10 cellular contexts compared by ENCODE assay signal in genomic region chr7:122137291-122138077, GRCh38. TPM values are rescaled to one million over a fixed set of nuclear protein-coding genes. Genes with fewer than 3 reads are reported as not detected.
DNase-seq lines count a peak whose midpoint lies in the region; ATAC-seq and TF ChIP-seq lines count a peak whose summit lies in the region.
"Had no signal": no experiment of that assay in that cellular context is flagged by ENCODE, and none has a peak within 500 bp of the region (broad histone marks: within the 10 kb centered on the region; RNA-seq: fewer than 3 reads in every experiment).

No MANE protein-coding gene starts in this region.

- no TSS peak for BruUV-seq in HCT116 (replicated peaks; lab: Mats Ljungman, UMichigan)

- ATAC-seq in HCT116, result no peak
- no peak for ATAC-seq in activated B cell treated with CpG ODN at 0.5 μM for 24 hours (ENCODE audit: low read depth)
- no peak for ATAC-seq in HG03108 (IDR thresholded peaks at IDR 0.05; ENCODE audit: unreplicated experiment)
- no peak for ATAC-seq in HG03097 (IDR thresholded peaks at IDR 0.05; ENCODE audit: low FRiP score, unreplicated experiment)
- no peak for ATAC-seq in activated CD8-positive, alpha-beta memory T cell treated with anti-CD3 and anti-CD28 coated beads, Interleukin-2, amount 10 ng/mL, durations not matched to agents 7 days and 5 days

- H3K9me3 Mint-ChIP-seq in activated B cell treated with CpG ODN at 0.5 μM for 24 hours, result no peaks in the 10 kb centered on the region
- H3K9me3 Mint-ChIP-seq in activated CD8-positive, alpha-beta memory T cell treated with anti-CD3 and anti-CD28 coated beads, Interleukin-2, amount 10 ng/mL, durations not matched to agents 7 days and 5 days (ENCODE audit: low read depth), result peaks cover 2% of the 10 kb centered on the region

- no peaks in the 10 kb centered on the region for H3K9me2 ChIP-seq in HCT116 (ENCODE audit: insufficient read depth)

- TF ChIP-seq CTCF in HCT116 (IDR thresholded peaks at IDR 0.05 in 2 of 3, conservative IDR thresholded peaks at IDR 0.05 in 1 of 3; ENCODE audit: borderline replicate concordance in 1 of 3, insufficient read depth in 1 of 3, low read depth in 2 of 3, low read length in 2 of 3), result no peak
- TF ChIP-seq CTCF in activated B cell treated with CpG ODN at 0.5 μM for 24 hours (IDR thresholded peaks at IDR 0.05), result no peak
- no peak for TF ChIP-seq CTCF in right atrium auricular region (IDR thresholded peaks at IDR 0.05)
- no peak for TF ChIP-seq CTCF in spleen (IDR thresholded peaks at IDR 0.05 in 8 of 11, conservative IDR thresholded peaks at IDR 0.05 in 3 of 11)

- H3K4me3 ChIP-seq in HCT116 (replicated peaks in 1 of 2; ENCODE audit: low read depth in 1 of 2, low read length in 2 of 2) (peak overlapping the region; percentile 29 to 51; a peak in 3 of 4 replicates), right atrium auricular region (peak overlapping the region; percentile 27 to 42), spleen (peak overlapping the region in 7 of 8 donors; percentile 15 to 57 (median 24))

- CTCF ChIA-PET in HCT116 (lab: Charles Lee), result no interaction called here
- CTCF ChIA-PET in activated B cell treated with CpG ODN at 0.5 μM for 24 hours (lab: Charles Lee), result no interaction called here
- CTCF ChIA-PET in activated CD8-positive, alpha-beta memory T cell treated with anti-CD3 and anti-CD28 coated beads, Interleukin-2, amount 10 ng/mL, durations not matched to agents 7 days and 5 days (lab: Charles Lee), result no interaction called here

- H3K9me3 ChIP-seq in HCT116 (ENCODE audit: control insufficient read depth in 1 of 2, insufficient read depth in 1 of 2, low read depth in 1 of 2, low read length in 2 of 2), result no peaks in the 10 kb centered on the region
- H3K9me3 ChIP-seq in right atrium auricular region, result no peaks in the 10 kb centered on the region
- no peaks in the 10 kb centered on the region for H3K9me3 ChIP-seq in spleen

- H3K27ac Mint-ChIP-seq in activated B cell treated with CpG ODN at 0.5 μM for 24 hours, result no peak overlapping the region
- no peak overlapping the region for H3K27ac Mint-ChIP-seq in activated CD8-positive, alpha-beta memory T cell treated with anti-CD3 and anti-CD28 coated beads, Interleukin-2, amount 10 ng/mL, durations not matched to agents 7 days and 5 days

- intact Hi-C loops in HCT116 (cut with micrococcal nuclease), result no loop called here
- intact Hi-C loops in activated B cell treated with CpG ODN at 0.5 μM for 24 hours (cut with micrococcal nuclease), result no loop called here
- intact Hi-C loops in spleen (cut with DNase I; ENCODE audit: low total_unique reads), result no loop called here

- H2AFZ ChIP-seq in HCT116 (ENCODE audit: low read depth, low read length, poor library complexity, severe bottlenecking), result no peak overlapping the region

- H4K20me1 ChIP-seq in HCT116 (ENCODE audit: insufficient read depth), result no peaks in the 10 kb centered on the region

- 13 to 29% (median 19%) methylated on average over 5 of the region's 5 CpGs for WGBS in spleen, 5 donors

- H3K4me3 Mint-ChIP-seq in activated B cell treated with CpG ODN at 0.5 μM for 24 hours, result peak overlapping the region; percentile 64
- no peak overlapping the region for H3K4me3 Mint-ChIP-seq in activated CD8-positive, alpha-beta memory T cell treated with anti-CD3 and anti-CD28 coated beads, Interleukin-2, amount 10 ng/mL, durations not matched to agents 7 days and 5 days

- no peak overlapping the region for H3K27ac ChIP-seq in HCT116 (ENCODE audit: low read depth, low read length)
- peak overlapping the region; percentile 2 to 29 for H3K27ac ChIP-seq in right atrium auricular region
- peak overlapping the region in 3 of 8 donors; percentile 5 to 48 (median 31) for H3K27ac ChIP-seq in spleen
- H3K27ac ChIP-seq: parathyroid adenoma had no signal

- H3K4me1 ChIP-seq in HCT116 (ENCODE audit: control insufficient read depth in 1 of 2, insufficient read depth in 2 of 2, low read length in 2 of 2), result peaks cover 0 to 13% of the 10 kb centered on the region in 2 experiments; a peak in 1 of 4 replicates
- H3K4me1 ChIP-seq in right atrium auricular region, result peaks cover 0 to 27% of the 10 kb centered on the region in 2 donors
- peaks cover 0 to 25% (median 10%) of the 10 kb centered on the region in 6 donors for H3K4me1 ChIP-seq in spleen

- peaks cover 2% of the 10 kb centered on the region for H3K27me3 Mint-ChIP-seq in activated B cell treated with CpG ODN at 0.5 μM for 24 hours
- H3K27me3 Mint-ChIP-seq in activated CD8-positive, alpha-beta memory T cell treated with anti-CD3 and anti-CD28 coated beads, Interleukin-2, amount 10 ng/mL, durations not matched to agents 7 days and 5 days, result peaks cover 8% of the 10 kb centered on the region

- H3K4me1 Mint-ChIP-seq in activated B cell treated with CpG ODN at 0.5 μM for 24 hours, result peaks cover 15% of the 10 kb centered on the region
- H3K4me1 Mint-ChIP-seq in activated CD8-positive, alpha-beta memory T cell treated with anti-CD3 and anti-CD28 coated beads, Interleukin-2, amount 10 ng/mL, durations not matched to agents 7 days and 5 days, result no peaks in the 10 kb centered on the region

- H3K9ac ChIP-seq in HCT116 (ENCODE audit: low read length), result peak overlapping the region; percentile 41
- H3K9ac ChIP-seq: parathyroid adenoma had no signal

- DNase-seq in HCT116 (ENCODE audit: low read depth, low spot score) (no peak), activated B cell treated with CpG ODN at 0.5 μM for 24 hours (no peak), right atrium auricular region (ENCODE audit: low spot score) (no peak), spleen (no peak), NCI-H2196 treated with DMSO at 0.1 percent for 48 hours (lab: John Stamatoyannopoulos, UW; ENCODE audit: unreplicated experiment) (no peak)
- no peak for DNase-seq in activated CD8-positive, alpha-beta memory T cell treated with anti-CD3 and anti-CD28 coated beads, Interleukin-2, amount 10 ng/mL, durations not matched to agents 7 days and 5 days
- DNase-seq: NCI-H1105 had no signal

- H3K4me2 ChIP-seq in HCT116 (ENCODE audit: low read length), result peak overlapping the region; percentile 73

- H3K79me2 ChIP-seq in HCT116 (ENCODE audit: insufficient read depth, low read length), result no peaks in the 10 kb centered on the region

- H3K36me3 Mint-ChIP-seq in activated B cell treated with CpG ODN at 0.5 μM for 24 hours (ENCODE audit: low read depth), result no peaks in the 10 kb centered on the region
- H3K36me3 Mint-ChIP-seq in activated CD8-positive, alpha-beta memory T cell treated with anti-CD3 and anti-CD28 coated beads, Interleukin-2, amount 10 ng/mL, durations not matched to agents 7 days and 5 days, result no peaks in the 10 kb centered on the region

- no peak for TF ChIP-seq RAD21 in HCT116 (IDR thresholded peaks at IDR 0.05; ENCODE audit: low read depth)

- RAD21 ChIA-PET in HCT116 (lab: Charles Lee; ENCODE audit: low non-redundant PET in 1 of 2, low total read pairs in 2 of 2, uncharacterized antibody in 2 of 2, unreplicated experiment in 2 of 2), result no interaction called here

- POLR2A ChIA-PET in HCT116 (lab: Charles Lee) (no interaction called here), activated B cell treated with CpG ODN at 0.5 μM for 24 hours (lab: Charles Lee) (no interaction called here)

- TF ChIP-seq POLR2A in HCT116 (IDR thresholded peaks at IDR 0.05; ENCODE audit: borderline replicate concordance, extremely low read depth, insufficient read depth, insufficient read length), result no peak
- no peak for TF ChIP-seq POLR2A in spleen (IDR thresholded peaks at IDR 0.05)

- H3K27me3 ChIP-seq in HCT116 (ENCODE audit: insufficient read depth, low read length), result no peaks in the 10 kb centered on the region
- no peaks in the 10 kb centered on the region for H3K27me3 ChIP-seq in right atrium auricular region
- no peaks in the 10 kb centered on the region for H3K27me3 ChIP-seq in spleen (replicated peaks in 1 of 7)

- H3K36me3 ChIP-seq in HCT116 (ENCODE audit: control insufficient read depth in 1 of 2, insufficient read depth in 2 of 2, low read length in 2 of 2) (no peaks in the 10 kb centered on the region), right atrium auricular region (no peaks in the 10 kb centered on the region), spleen (no peaks in the 10 kb centered on the region)

TF ChIP-seq in HCT116, 20 proteins besides CTCF, POLR2A, EP300 and RAD21 (continues in another document):
- TF ChIP-seq JUND (IDR thresholded peaks at IDR 0.05) (no peak), ATF3 (IDR thresholded peaks at IDR 0.05) (no peak), CEBPB (IDR thresholded peaks at IDR 0.05; ENCODE audit: low read depth) (no peak), SP1 (IDR thresholded peaks at IDR 0.05; ENCODE audit: low read depth) (no peak), ZBTB33 (IDR thresholded peaks at IDR 0.05; ENCODE audit: extremely low read depth, insufficient replicate concordance, low read length) (no peak), EGR1 (IDR thresholded peaks at IDR 0.05; ENCODE audit: low read depth) (no peak), CBX3 (IDR thresholded peaks at IDR 0.05; ENCODE audit: low read depth) (no peak), MAX (IDR thresholded peaks at IDR 0.05) (no peak)

RNA-seq across cellular contexts. Expression of gene AASS, which starts 6.6 kb away (rescaled TPM):
- total RNA-seq in HCT116 (2021; ENCODE audit: unreplicated experiment), result 5.1 TPM
- polyA plus RNA-seq in HCT116 (2012), result 1.7 and 1.9 TPM in 2 replicates
- 5.9 and 6.3 TPM in 2 replicates for total RNA-seq in activated B cell treated with CpG ODN at 0.5 μM for 24 hours
- total RNA-seq in right atrium auricular region, result 10 to 100 TPM; 18.0 to 27.4 TPM
- 10 to 100 TPM; 11.2 to 25.3 (median 19.4) TPM for total RNA-seq in spleen
- polyA plus RNA-seq in spleen, result 1 to 10 TPM; 1.7 to 2.9 (median 2.5) TPM
- total RNA-seq in activated CD8-positive, alpha-beta memory T cell treated with anti-CD3 and anti-CD28 coated beads, Interleukin-2, amount 10 ng/mL, durations not matched to agents 7 days and 5 days, result 1 to 10 TPM; 1.6 to 1.7 TPM
